ENCODE assay signal across 11 cellular contexts in the genomic region with DNA sequence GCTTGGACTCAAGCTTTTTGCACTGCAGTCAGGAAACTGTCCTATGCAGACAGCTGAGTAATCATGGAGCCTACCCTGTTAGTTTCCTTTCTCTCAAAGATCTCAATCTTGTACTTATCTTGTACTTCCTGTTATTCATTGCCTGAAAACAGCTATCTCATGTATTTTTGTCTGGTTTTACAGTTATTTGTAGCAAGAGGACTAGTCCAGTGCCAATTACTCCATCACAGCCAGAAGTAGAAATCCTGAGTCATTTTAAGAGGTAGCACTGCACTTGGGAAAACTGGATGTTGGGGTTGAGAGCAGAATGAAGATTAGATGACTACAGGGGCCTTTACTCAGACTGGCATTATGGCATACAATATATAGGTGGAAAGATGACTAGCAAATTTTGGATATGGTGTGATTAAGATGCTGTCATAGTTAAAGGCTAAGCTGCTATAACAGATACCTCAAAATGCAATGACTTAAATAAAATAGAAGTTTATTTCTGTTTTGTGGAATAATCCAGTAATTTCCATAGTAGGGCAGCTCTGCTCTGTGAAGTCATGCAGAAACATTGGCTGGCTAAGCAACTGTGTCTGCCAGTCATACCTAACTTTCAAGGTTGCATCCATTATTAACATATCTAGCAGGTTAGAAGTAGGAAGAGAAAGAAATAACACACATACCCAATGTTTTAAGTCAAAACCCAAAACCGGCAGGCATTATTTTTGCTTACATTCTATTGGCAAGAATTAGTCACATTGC. TPM values are rescaled to one million over a fixed set of nuclear protein-coding genes. Genes with fewer than 3 reads are reported as not detected.
DNase-seq lines count a peak whose midpoint lies in the region; ATAC-seq and TF ChIP-seq lines count a peak whose summit lies in the region.
"Had no signal": no experiment of that assay in that cellular context is flagged by ENCODE, and none has a peak within 500 bp of the region (broad histone marks: within the 10 kb centered on the region; RNA-seq: fewer than 3 reads in every experiment).

No MANE protein-coding gene starts in this region.

- H3K9me3 Mint-ChIP-seq in activated T-cell treated with anti-CD3 and anti-CD28 coated beads, Interleukin-2, amount 50 U/mL, for 72 hours, result no peaks in the 10 kb centered on the region
- no peaks in the 10 kb centered on the region for H3K9me3 Mint-ChIP-seq in central memory CD8-positive, alpha-beta T cell
- H3K9me3 Mint-ChIP-seq in GM23338, result no peaks in the 10 kb centered on the region

- H3K27ac ChIP-seq in spleen, result peak overlapping the region; percentile 22 to 72 (median 53)
- H3K27ac ChIP-seq in tibial artery, result peak overlapping the region in 1 of 2 donors; percentile 42
- H3K27ac ChIP-seq in GM23338 (ENCODE audit: low read depth), result no peak overlapping the region
- H3K27ac ChIP-seq: C4-2B had no signal

- H3K4me3 ChIP-seq in spleen (no peak overlapping the region), tibial artery (no peak overlapping the region), GM23338 (no peak overlapping the region)

- H3K9me3 ChIP-seq in spleen (no peaks in the 10 kb centered on the region), tibial artery (no peaks in the 10 kb centered on the region)

- no peaks in the 10 kb centered on the region for H3K27me3 ChIP-seq in spleen (replicated peaks in 1 of 7)
- no peaks in the 10 kb centered on the region for H3K27me3 ChIP-seq in tibial artery
- no peaks in the 10 kb centered on the region for H3K27me3 ChIP-seq in GM23338 (ENCODE audit: insufficient read depth)

- H4K20me1 ChIP-seq in GM23338 (replicated peaks; ENCODE audit: insufficient read depth), result no peaks in the 10 kb centered on the region

- no peak overlapping the region for H3K4me2 ChIP-seq in GM23338

- no peaks in the 10 kb centered on the region for H3K9me2 ChIP-seq in GM23338 (ENCODE audit: insufficient read depth)

- TF ChIP-seq CTCF in spleen (IDR thresholded peaks at IDR 0.05 in 8 of 11, conservative IDR thresholded peaks at IDR 0.05 in 3 of 11), result no peak
- no peak for TF ChIP-seq CTCF in tibial artery (IDR thresholded peaks at IDR 0.05)
- TF ChIP-seq CTCF in GM23338 (conservative IDR thresholded peaks at IDR 0.05; ENCODE audit: low read depth in 2 of 2), result no peak

- TF ChIP-seq POLR2A in spleen (IDR thresholded peaks at IDR 0.05), result no peak

- 65 to 84% (median 74%) methylated on average over 1 of the region's 1 CpG for WGBS in spleen, 5 donors

- H3K4me1 Mint-ChIP-seq in activated T-cell treated with anti-CD3 and anti-CD28 coated beads, Interleukin-2, amount 50 U/mL, for 72 hours (ENCODE audit: low read depth), result peaks cover 20% of the 10 kb centered on the region
- peaks cover 10% of the 10 kb centered on the region for H3K4me1 Mint-ChIP-seq in central memory CD8-positive, alpha-beta T cell
- H3K4me1 Mint-ChIP-seq in GM23338, result no peaks in the 10 kb centered on the region

- no peaks in the 10 kb centered on the region for H3F3A ChIP-seq in GM23338 (replicated peaks; ENCODE audit: low read depth)

- H3K27me3 Mint-ChIP-seq in activated T-cell treated with anti-CD3 and anti-CD28 coated beads, Interleukin-2, amount 50 U/mL, for 72 hours (ENCODE audit: low read depth), result no peaks in the 10 kb centered on the region
- H3K27me3 Mint-ChIP-seq in central memory CD8-positive, alpha-beta T cell, result peaks cover 4% of the 10 kb centered on the region
- H3K27me3 Mint-ChIP-seq in GM23338 (ENCODE audit: insufficient read depth, low read depth, poor library complexity), result no peaks in the 10 kb centered on the region

- H3K4me3 Mint-ChIP-seq in activated T-cell treated with anti-CD3 and anti-CD28 coated beads, Interleukin-2, amount 50 U/mL, for 72 hours, result peak overlapping the region in 1 of 2 donors; percentile 66
- H3K4me3 Mint-ChIP-seq in central memory CD8-positive, alpha-beta T cell, result no peak overlapping the region
- H3K4me3 Mint-ChIP-seq in GM23338, result no peak overlapping the region
- H3K4me3 Mint-ChIP-seq: naive B cell had no signal

- peak; percentile 10 to 14 for DNase-seq in activated T-cell treated with anti-CD3 and anti-CD28 coated beads, Interleukin-2, amount 50 U/mL, for 72 hours
- no peak for DNase-seq in activated T-cell treated with anti-CD3 and anti-CD28 coated beads, Interleukin-2, amount 50 U/mL, for 48 hours
- DNase-seq in Kasumi-1 (lab: John Stamatoyannopoulos, UW) (peak; percentile 41 to 56), spleen (no peak), tibial artery (no peak), GM23338 (ENCODE audit: low spot score) (no peak), NCI-H2227 treated with DMSO at 0.1 percent for 48 hours (lab: John Stamatoyannopoulos, UW) (no peak)
- DNase-seq in central memory CD8-positive, alpha-beta T cell (ENCODE audit: low spot score in 2 of 2), result no peak
- DNase-seq: IMR-90, naive B cell had no signal

- intact Hi-C loops in spleen (cut with DNase I; ENCODE audit: low total_unique reads), result no loop called here
- intact Hi-C loops in tibial artery (cut with DNase I; ENCODE audit: low total_unique reads), result no loop called here

- no peaks in the 10 kb centered on the region for H3K36me3 ChIP-seq in spleen
- H3K36me3 ChIP-seq in tibial artery, result no peaks in the 10 kb centered on the region
- no peaks in the 10 kb centered on the region for H3K36me3 ChIP-seq in GM23338 (ENCODE audit: insufficient read depth)

- H2AFZ ChIP-seq in GM23338, result no peak overlapping the region

- no peaks in the 10 kb centered on the region for H3K79me2 ChIP-seq in GM23338 (replicated peaks; ENCODE audit: insufficient read depth)

- peaks cover 0 to 1% of the 10 kb centered on the region in 2 donors for H3K36me3 Mint-ChIP-seq in activated T-cell treated with anti-CD3 and anti-CD28 coated beads, Interleukin-2, amount 50 U/mL, for 72 hours (ENCODE audit: insufficient read depth in 2 of 2)
- H3K36me3 Mint-ChIP-seq in central memory CD8-positive, alpha-beta T cell (ENCODE audit: insufficient read depth), result peaks cover 2% of the 10 kb centered on the region
- no peaks in the 10 kb centered on the region for H3K36me3 Mint-ChIP-seq in GM23338 (ENCODE audit: low read depth)
- H3K36me3 Mint-ChIP-seq: naive B cell had no signal

- H3K4me1 ChIP-seq in spleen (peaks cover 0 to 16% (median 9%) of the 10 kb centered on the region in 6 donors), tibial artery (peaks cover 0 to 11% (median 3%) of the 10 kb centered on the region in 4 donors), GM23338 (ENCODE audit: insufficient read depth) (no peaks in the 10 kb centered on the region)

- ATAC-seq in activated T-cell treated with anti-CD3 and anti-CD28 coated beads, Interleukin-2, amount 50 U/mL, for 72 hours (replicated peaks in 1 of 2), result peak; percentile 83 to 86
- ATAC-seq in central memory CD8-positive, alpha-beta T cell (replicated peaks; ENCODE audit: extremely low read depth, poor library complexity, severe bottlenecking), result peak; percentile 88
- ATAC-seq in GM23338, result no peak

- peak overlapping the region; percentile 85 for H3K27ac Mint-ChIP-seq in activated T-cell treated with anti-CD3 and anti-CD28 coated beads, Interleukin-2, amount 50 U/mL, for 72 hours
- peak overlapping the region; percentile 75 for H3K27ac Mint-ChIP-seq in central memory CD8-positive, alpha-beta T cell (ENCODE audit: low read depth)
- no peak overlapping the region for H3K27ac Mint-ChIP-seq in GM23338
- H3K27ac Mint-ChIP-seq: naive B cell had no signal

TF ChIP-seq in GM23338, 12 proteins besides CTCF, POLR2A, EP300 and RAD21 (continues in another document):
- TF ChIP-seq CREB1 (CRISPR knock-in tag; IDR thresholded peaks at IDR 0.05; ENCODE audit: low read depth), result no peak
- TF ChIP-seq, protein P1, sequence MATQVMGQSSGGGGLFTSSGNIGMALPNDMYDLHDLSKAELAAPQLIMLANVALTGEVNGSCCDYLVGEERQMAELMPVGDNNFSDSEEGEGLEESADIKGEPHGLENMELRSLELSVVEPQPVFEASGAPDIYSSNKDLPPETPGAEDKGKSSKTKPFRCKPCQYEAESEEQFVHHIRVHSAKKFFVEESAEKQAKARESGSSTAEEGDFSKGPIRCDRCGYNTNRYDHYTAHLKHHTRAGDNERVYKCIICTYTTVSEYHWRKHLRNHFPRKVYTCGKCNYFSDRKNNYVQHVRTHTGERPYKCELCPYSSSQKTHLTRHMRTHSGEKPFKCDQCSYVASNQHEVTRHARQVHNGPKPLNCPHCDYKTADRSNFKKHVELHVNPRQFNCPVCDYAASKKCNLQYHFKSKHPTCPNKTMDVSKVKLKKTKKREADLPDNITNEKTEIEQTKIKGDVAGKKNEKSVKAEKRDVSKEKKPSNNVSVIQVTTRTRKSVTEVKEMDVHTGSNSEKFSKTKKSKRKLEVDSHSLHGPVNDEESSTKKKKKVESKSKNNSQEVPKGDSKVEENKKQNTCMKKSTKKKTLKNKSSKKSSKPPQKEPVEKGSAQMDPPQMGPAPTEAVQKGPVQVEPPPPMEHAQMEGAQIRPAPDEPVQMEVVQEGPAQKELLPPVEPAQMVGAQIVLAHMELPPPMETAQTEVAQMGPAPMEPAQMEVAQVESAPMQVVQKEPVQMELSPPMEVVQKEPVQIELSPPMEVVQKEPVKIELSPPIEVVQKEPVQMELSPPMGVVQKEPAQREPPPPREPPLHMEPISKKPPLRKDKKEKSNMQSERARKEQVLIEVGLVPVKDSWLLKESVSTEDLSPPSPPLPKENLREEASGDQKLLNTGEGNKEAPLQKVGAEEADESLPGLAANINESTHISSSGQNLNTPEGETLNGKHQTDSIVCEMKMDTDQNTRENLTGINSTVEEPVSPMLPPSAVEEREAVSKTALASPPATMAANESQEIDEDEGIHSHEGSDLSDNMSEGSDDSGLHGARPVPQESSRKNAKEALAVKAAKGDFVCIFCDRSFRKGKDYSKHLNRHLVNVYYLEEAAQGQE (IDR thresholded peaks at IDR 0.05; ENCODE audit: unreplicated experiment), result no peak

RNA-seq across cellular contexts. Expression of a gene that starts 21.1 kb away (rescaled TPM):
- 10 to 100 TPM; 59.6 to 60.2 TPM for total RNA-seq in activated T-cell treated with anti-CD3 and anti-CD28 coated beads, Interleukin-2, amount 50 U/mL, for 72 hours
- total RNA-seq in spleen, result 100 to 1,000 TPM in 3 of 7 donors, 10 to 100 TPM in 4; 68.2 to 125 (median 90.1) TPM
- 10 to 100 TPM; 33.6 to 54.0 (median 51.0) TPM for polyA plus RNA-seq in spleen
- 12.9 and 15.6 TPM in 2 replicates for total RNA-seq in GM23338 (2014; rRNA removed; shearing (Covaris generic))
- polyA plus RNA-seq in GM23338 (2016; fragmentation: Nextera tagmentation; extraction: Ambion mirVana), result 15.5 and 16.3 TPM in 2 replicates

RNA-seq across cellular contexts. Expression of a gene that starts 39.3 kb away (rescaled TPM):
- 10 to 100 TPM; 17.4 to 24.8 TPM for total RNA-seq in activated T-cell treated with anti-CD3 and anti-CD28 coated beads, Interleukin-2, amount 50 U/mL, for 72 hours
- 10 to 100 TPM; 18.3 to 34.7 (median 28.3) TPM for total RNA-seq in spleen
- polyA plus RNA-seq in spleen (1 to 10 TPM; 9.1 to 9.4 (median 9.3) TPM), GM23338 (2016; fragmentation: Nextera tagmentation; extraction: Ambion mirVana) (3.7 and 3.8 TPM in 2 replicates)
- total RNA-seq in GM23338 (2014; rRNA removed; shearing (Covaris generic)), result 5.9 and 8.5 TPM in 2 replicates

Comparison
In these comparisons a context has a peak if more than half of its experiments do, and no peak if none do; other contexts are left out.
1. DNase-seq: peak in activated T-cell treated with anti-CD3 and anti-CD28 coated beads, Interleukin-2, amount 50 U/mL, for 72 hours (2 of 2) and Kasumi-1 (2 of 2); none in activated T-cell treated with anti-CD3 and anti-CD28 coated beads, Interleukin-2, amount 50 U/mL, for 48 hours (0 of 2), central memory CD8-positive, alpha-beta T cell (0 of 2), spleen (single experiment), tibial artery (0 of 2), GM23338 (single experiment) and NCI-H2227 treated with DMSO at 0.1 percent for 48 hours (single experiment).